9 cellular contexts compared by ENCODE assay signal in genomic region chr17:43900183-43900857, GRCh38. TPM values are rescaled to one million over a fixed set of nuclear protein-coding genes. Genes with fewer than 3 reads are reported as not detected.
A peak's percentile ranks its signal among the peaks of the same experiment; 100 is the strongest.
DNase-seq lines count a peak whose midpoint lies in the region; ATAC-seq, FAIRE-seq and TF ChIP-seq lines count a peak whose summit lies in the region.
"Had no signal": no experiment of that assay in that cellular context is flagged by ENCODE, and none has a peak within 500 bp of the region (broad histone marks: within the 10 kb centered on the region; RNA-seq: fewer than 3 reads in every experiment).

No MANE protein-coding gene starts in this region.

- TF ChIP-seq CTCF in H1 (IDR thresholded peaks at IDR 0.05; ENCODE audit: control extremely low read depth in 1 of 3, insufficient read depth in 1 of 3, low read depth in 1 of 3, low read length in 3 of 3): no peak

- in situ Hi-C loops in G401 (cut with HindIII; ENCODE audit: low sequenced_read_pairs): no loop called here

- TF ChIP-seq POLR2A in H1 (IDR thresholded peaks at IDR 0.05; ENCODE audit: control extremely low read depth in 1 of 2, low read depth in 2 of 2, low read length in 2 of 2): no peak

- peaks cover 0 to 39% (median 30%) of the 10 kb centered on the region in 4 experiments; a peak in 6 of 7 replicates for H3K4me1 ChIP-seq in H1 (replicated peaks in 1 of 4; ENCODE audit: control insufficient read depth in 3 of 4, insufficient read depth in 4 of 4, low read length in 3 of 4)
- peaks cover 17% of the 10 kb centered on the region for H3K4me1 ChIP-seq in mesenchymal stem cell (ENCODE audit: control insufficient read depth, insufficient read depth, low read depth, low read length)

- peaks cover 0 to 3% (median 3%) of the 10 kb centered on the region in 4 experiments; a peak in 4 of 7 replicates for H3K27me3 ChIP-seq in H1 (replicated peaks in 1 of 4; ENCODE audit: control insufficient read depth in 3 of 4, extremely low read depth in 1 of 4, insufficient read depth in 3 of 4, low read length in 3 of 4)
- H3K27me3 ChIP-seq in mesenchymal stem cell (ENCODE audit: control insufficient read depth in 1 of 2, insufficient read depth in 1 of 2, low read length in 2 of 2): peaks cover 0 to 40% of the 10 kb centered on the region in 2 experiments

- 0 out of 4 replicates have a peak, but pooled peaks cover 0 to 2% of the 10 kb centered on the region in 2 experiments for H3K79me2 ChIP-seq in H1 (ENCODE audit: control insufficient read depth in 1 of 2, insufficient read depth in 2 of 2, low read length in 2 of 2)

- H2BK12ac ChIP-seq in H1 (ENCODE audit: low read depth, low read length) (peak overlapping the region; percentile 97; the same call in 1 of the 2 replicates), mesenchymal stem cell (ENCODE audit: low read length in 2 of 2) (no peak overlapping the region)

- H3K27ac ChIP-seq in H1 (ENCODE audit: low read depth, low read length) (no peak overlapping the region), mesenchymal stem cell (ENCODE audit: low read length, poor library complexity, severe bottlenecking) (no peak overlapping the region)
- H3K27ac ChIP-seq: epithelial cell of prostate had no signal

- peaks cover 2 to 3% of the 10 kb centered on the region in 2 experiments for H4K20me1 ChIP-seq in H1 (replicated peaks in 1 of 2; ENCODE audit: control insufficient read depth in 1 of 2, insufficient read depth in 2 of 2, low read length in 2 of 2)

- H3K36me3 Mint-ChIP-seq in activated CD8-positive, alpha-beta memory T cell treated with anti-CD3 and anti-CD28 coated beads, Interleukin-2, amount 10 ng/mL, durations not matched to agents 7 days and 5 days: no peaks in the 10 kb centered on the region

- H2AFZ ChIP-seq in H1 (ENCODE audit: low read length): peak overlapping the region; percentile 2; the same call in 1 of the 2 replicates
- H2AFZ ChIP-seq in mesenchymal stem cell (ENCODE audit: low read depth, low read length): peak overlapping the region; percentile 24

- peaks cover 3% of the 10 kb centered on the region for H3K79me1 ChIP-seq in H1 (ENCODE audit: low read depth, low read length)
- no peaks in the 10 kb centered on the region for H3K79me1 ChIP-seq in mesenchymal stem cell (replicated peaks; ENCODE audit: low read length, poor library complexity, severe bottlenecking)

- H3K27me3 Mint-ChIP-seq in activated CD8-positive, alpha-beta memory T cell treated with anti-CD3 and anti-CD28 coated beads, Interleukin-2, amount 10 ng/mL, durations not matched to agents 7 days and 5 days: peaks cover 52% of the 10 kb centered on the region

- H3K9me3 ChIP-seq in H1 (ENCODE audit: insufficient read depth in 2 of 2, low read depth in 1 of 2, low read length in 1 of 2) (no peaks in the 10 kb centered on the region), mesenchymal stem cell (ENCODE audit: control insufficient read depth, low read length) (no peaks in the 10 kb centered on the region)

- H2BK15ac ChIP-seq in H1 (ENCODE audit: low read length) (0 out of 2 replicates have a peak overlapping the region, but pooled peaks have one; percentile 88), mesenchymal stem cell (ENCODE audit: low read depth, poor library complexity, severe bottlenecking) (no peak overlapping the region)

- H3K23ac ChIP-seq in H1 (ENCODE audit: insufficient read length) (no peak overlapping the region), mesenchymal stem cell (ENCODE audit: low read length in 2 of 2) (no peak overlapping the region)

- peak overlapping the region; percentile 32 for H3K56ac ChIP-seq in H1 (replicated peaks; ENCODE audit: insufficient read length, low read depth, low read length)

- H3K14ac ChIP-seq in H1 (ENCODE audit: insufficient read length) (no peak overlapping the region), mesenchymal stem cell (ENCODE audit: low read length in 2 of 2) (no peak overlapping the region)

- H2AK5ac ChIP-seq in H1 (ENCODE audit: low read depth, low read length) (no peak overlapping the region), mesenchymal stem cell (ENCODE audit: low read length, severe bottlenecking) (no peak overlapping the region)

- no peak for TF ChIP-seq EP300 in H1 (IDR thresholded peaks at IDR 0.05; ENCODE audit: borderline replicate concordance in 1 of 2, low read depth in 2 of 2, low read length in 2 of 2)

- DNase-seq in G401 (ENCODE audit: low spot score): peak; percentile 88
- peak; percentile 46 for DNase-seq in HT1080 (ENCODE audit: low read depth)
- peak; percentile 65 for DNase-seq in NK-92 treated with Interleukin-12 subunit alpha and Interleukin-12 subunit beta, amount 100 ng/mL, for 24 hours (lab: John Stamatoyannopoulos, UW)
- peak; percentile 88 for DNase-seq in activated CD8-positive, alpha-beta memory T cell treated with anti-CD3 and anti-CD28 coated beads, Interleukin-2, amount 10 ng/mL, durations not matched to agents 7 days and 5 days
- DNase-seq in H1 (ENCODE audit: low read depth in 1 of 2, low spot score in 2 of 2): peak in 1 of 2 experiments; percentile 95
- peak; percentile 85 for DNase-seq in mesenchymal stem cell
- peak; percentile 63 to 71 (median 68) for DNase-seq in stimulated activated CD4-positive, alpha-beta T cell treated with anti-CD3 and anti-CD28 coated beads, TNF-alpha, amount 100 ng/mL, for 4 hours (ENCODE audit: low read depth in 3 of 3)

- no peak for TF ChIP-seq RAD21 in H1 (IDR thresholded peaks at IDR 0.05 in 1 of 2, conservative IDR thresholded peaks at IDR 0.05 in 1 of 2; ENCODE audit: low read depth in 2 of 2, low read length in 2 of 2)

- no peak overlapping the region for H4K5ac ChIP-seq in H1 (ENCODE audit: insufficient read length, low read depth, low read length)

- peak; percentile 100 for ATAC-seq in activated CD8-positive, alpha-beta memory T cell treated with anti-CD3 and anti-CD28 coated beads, Interleukin-2, amount 10 ng/mL, durations not matched to agents 7 days and 5 days
- no peak for ATAC-seq in GM21576 (IDR thresholded peaks at IDR 0.05; ENCODE audit: unreplicated experiment)

- no peak for FAIRE-seq in H1 (lab: Jason Lieb, UNC)

- H3K4me1 Mint-ChIP-seq in activated CD8-positive, alpha-beta memory T cell treated with anti-CD3 and anti-CD28 coated beads, Interleukin-2, amount 10 ng/mL, durations not matched to agents 7 days and 5 days: peaks cover 2% of the 10 kb centered on the region

- H3K23me2 ChIP-seq in H1 (ENCODE audit: low read depth, low read length): peaks cover 12% of the 10 kb centered on the region

- peak overlapping the region; percentile 65 for H3K4me3 Mint-ChIP-seq in activated CD8-positive, alpha-beta memory T cell treated with anti-CD3 and anti-CD28 coated beads, Interleukin-2, amount 10 ng/mL, durations not matched to agents 7 days and 5 days

- CTCF ChIA-PET in activated CD8-positive, alpha-beta memory T cell treated with anti-CD3 and anti-CD28 coated beads, Interleukin-2, amount 10 ng/mL, durations not matched to agents 7 days and 5 days (lab: Charles Lee): interaction anchor here (0.6 to 2.4 kb wide), 5 partner anchors 10 to 1296 kb away, joined by 3 to 9 read pairs (median 4); no protein-coding TSS in a partner anchor
- CTCF ChIA-PET in H1 (lab: Charles Lee; ENCODE audit: partially characterized antibody): interaction anchor here (0.6 to 25.8 kb wide), 13 partner anchors 10 to 269 kb away, joined by 3 to 403 read pairs (median 3); no protein-coding TSS in a partner anchor

- H2BK20ac ChIP-seq in H1 (ENCODE audit: low read length): peak overlapping the region; percentile 82; the same call in 1 of the 2 replicates

- 9% methylated on average over 19 of the region's 31 CpGs; no CpG with 5 or more reads in 1 of the 2 experiments for WGBS in H1 (ENCODE audit: extremely low coverage in 1 of 2, insufficient coverage in 1 of 2, insufficient read length in 1 of 2, insufficient replicate concordance in 2 of 2, low coverage in 1 of 2, low lambda C conversion rate in 2 of 2, missing lambda C conversion rate in 1 of 2), 2 experiments
- 9% methylated on average over 28 of the region's 31 CpGs for WGBS in mesenchymal stem cell

- no peak overlapping the region for H4K91ac ChIP-seq in H1 (replicated peaks; ENCODE audit: insufficient read length, low read length)
- H4K91ac ChIP-seq in mesenchymal stem cell (ENCODE audit: low read length): no peak overlapping the region

- POLR2A ChIA-PET in H1 (lab: Charles Lee; ENCODE audit: partially characterized antibody): interaction anchor here (1.0 to 1.6 kb wide), 3 partner anchors 12 to 122 kb away, joined by 3 to 4 read pairs (median 4); no protein-coding TSS in a partner anchor

- H3K4me2 ChIP-seq in H1 (ENCODE audit: insufficient read depth in 1 of 2, low read depth in 2 of 2, low read length in 2 of 2): peak overlapping the region; percentile 80 to 86
- H3K4me2 ChIP-seq in mesenchymal stem cell (ENCODE audit: low read length, poor library complexity, severe bottlenecking): peak overlapping the region; percentile 94

- H3K4ac ChIP-seq in H1 (replicated peaks; ENCODE audit: insufficient read length, low read depth, low read length): no peak overlapping the region
- no peak overlapping the region for H3K4ac ChIP-seq in mesenchymal stem cell (ENCODE audit: low read depth in 1 of 2, low read length in 2 of 2)

- H3K9me3 Mint-ChIP-seq in activated CD8-positive, alpha-beta memory T cell treated with anti-CD3 and anti-CD28 coated beads, Interleukin-2, amount 10 ng/mL, durations not matched to agents 7 days and 5 days (ENCODE audit: low read depth): no peaks in the 10 kb centered on the region

- H2BK120ac ChIP-seq in H1 (replicated peaks; ENCODE audit: low read depth, low read length): no peak overlapping the region
- no peak overlapping the region for H2BK120ac ChIP-seq in mesenchymal stem cell (ENCODE audit: low read depth, low read length)

- no peak overlapping the region; a peak in 1 of 7 replicates for H3K9ac ChIP-seq in H1 (replicated peaks in 1 of 4; ENCODE audit: extremely low read depth in 1 of 4, low read depth in 3 of 4, low read length in 3 of 4)
- H3K9ac ChIP-seq in mesenchymal stem cell (ENCODE audit: low read length): peak overlapping the region; percentile 75

- H3K4me3 ChIP-seq in H1 (ENCODE audit: extremely low read depth in 1 of 4, insufficient read depth in 2 of 4, low read depth in 3 of 4, low read length in 4 of 4): peak overlapping the region; percentile 38 to 65 (median 48)
- peak overlapping the region; percentile 49 to 81 for H3K4me3 ChIP-seq in mesenchymal stem cell (ENCODE audit: insufficient read depth in 1 of 2, low read depth in 1 of 2, low read length in 2 of 2)

- H2BK5ac ChIP-seq in H1 (ENCODE audit: low read depth, low read length) (no peak overlapping the region), mesenchymal stem cell (ENCODE audit: low read depth, low read length, poor library complexity, severe bottlenecking) (no peak overlapping the region)

- no peak overlapping the region for H3K27ac Mint-ChIP-seq in activated CD8-positive, alpha-beta memory T cell treated with anti-CD3 and anti-CD28 coated beads, Interleukin-2, amount 10 ng/mL, durations not matched to agents 7 days and 5 days

- H3K18ac ChIP-seq in H1 (ENCODE audit: extremely low read depth, low read length) (peak overlapping the region; percentile 78), mesenchymal stem cell (ENCODE audit: low read depth in 1 of 2, low read length in 2 of 2) (no peak overlapping the region)

- H3K36me3 ChIP-seq in H1 (ENCODE audit: control insufficient read depth in 2 of 4, insufficient read depth in 4 of 4, low read length in 3 of 4) (no peaks in the 10 kb centered on the region; a peak in 1 of 8 replicates), mesenchymal stem cell (ENCODE audit: control insufficient read depth in 1 of 2, insufficient read depth in 2 of 2, low read depth in 1 of 2, low read length in 2 of 2) (no peaks in the 10 kb centered on the region)

- H4K8ac ChIP-seq in H1 (ENCODE audit: extremely low read depth, insufficient read depth, low read length): no peak overlapping the region; the same call in 1 of the 2 replicates
- no peak overlapping the region for H4K8ac ChIP-seq in mesenchymal stem cell (ENCODE audit: low read length)

RNA-seq across cellular contexts. Expression of gene MPP2, which starts 7.0 kb away (rescaled TPM):
- 58.8 and 82.5 TPM in 2 replicates for total RNA-seq in G401 (2014; rRNA removed; shearing (Covaris generic))
- total RNA-seq in HT1080 (2014; rRNA removed; shearing (Covaris generic)): 0.27 and 0.37 TPM in 2 replicates
- polyA plus RNA-seq in HT1080 (2015; cell fraction: cytosol; rRNA removed): 0.17 and 0.23 TPM in 2 replicates
- polyA plus RNA-seq in HT1080 (2015; cell fraction: nucleus; rRNA removed): 0.32 and 0.35 TPM in 2 replicates
- total RNA-seq in activated CD8-positive, alpha-beta memory T cell treated with anti-CD3 and anti-CD28 coated beads, Interleukin-2, amount 10 ng/mL, durations not matched to agents 7 days and 5 days: under 1 TPM; 0.56 to 0.61 TPM
- total RNA-seq in H1 (2021; fragmentation: NEBNext Ultra II Directional; extraction: Animal tissue kit (Norgen Biotek cat#: 25700)): 30.9 and 31.6 TPM in 2 replicates
- 33.5 and 34.1 TPM in 2 replicates for polyA plus RNA-seq in H1 (2011; rRNA removed)
- 32.2 TPM for polyA plus RNA-seq in H1 (2011; cell fraction: cytosol; rRNA removed)
- polyA plus RNA-seq in H1 (2011; cell fraction: nucleus; rRNA removed): 34.9 TPM
- polyA plus RNA-seq in H1 (2012, experiment 1 of 2): 24.3 to 30.8 TPM (median 28.2 TPM) in 4 replicates
- polyA plus RNA-seq in H1 (2012, experiment 2 of 2): 35.9 TPM
- 12.0 TPM for polyA plus RNA-seq in H1 (2013, experiment 1 of 2)
- polyA plus RNA-seq in H1 (2013, experiment 2 of 2): 12.3 TPM
- polyA minus RNA-seq in H1 (2011; rRNA and poly(A)+ RNA removed): 41.6 and 46.0 TPM in 2 replicates
- polyA minus RNA-seq in H1 (2011; cell fraction: cytosol; rRNA and poly(A)+ RNA removed): 23.7 TPM
- polyA minus RNA-seq in H1 (2011; cell fraction: nucleus; rRNA and poly(A)+ RNA removed): 15.2 TPM
- polyA plus RNA-seq in mesenchymal stem cell (2013, experiment 1 of 2): 0.59 TPM
- 0.59 TPM for polyA plus RNA-seq in mesenchymal stem cell (2013, experiment 2 of 2)

RNA-seq across cellular contexts. Expression of gene PPY, which starts 42.0 kb away (rescaled TPM):
- total RNA-seq in G401 (2014; rRNA removed; shearing (Covaris generic)): not detected in 2 replicates
- not detected in 2 replicates for total RNA-seq in HT1080 (2014; rRNA removed; shearing (Covaris generic))
- polyA plus RNA-seq in HT1080 (2015; cell fraction: cytosol; rRNA removed): 0.54 TPM in 1 of 2 replicates, not detected in the other
- not detected in 2 replicates for polyA plus RNA-seq in HT1080 (2015; cell fraction: nucleus; rRNA removed)
- total RNA-seq in activated CD8-positive, alpha-beta memory T cell treated with anti-CD3 and anti-CD28 coated beads, Interleukin-2, amount 10 ng/mL, durations not matched to agents 7 days and 5 days: not detected
- not detected in 2 replicates for total RNA-seq in H1 (2021; fragmentation: NEBNext Ultra II Directional; extraction: Animal tissue kit (Norgen Biotek cat#: 25700))
- polyA plus RNA-seq in H1 (2011; rRNA removed): 0.26 TPM in 1 of 2 replicates, not detected in the other
- polyA plus RNA-seq in H1 (2011; cell fraction: cytosol; rRNA removed): 0.31 TPM
- 0.51 TPM for polyA plus RNA-seq in H1 (2011; cell fraction: nucleus; rRNA removed)
- polyA plus RNA-seq in H1 (2012, experiment 1 of 2): not detected in 4 replicates
- polyA plus RNA-seq in H1 (2012, experiment 2 of 2): not detected
- polyA plus RNA-seq in H1 (2013, experiment 1 of 2): 0.26 TPM
- polyA plus RNA-seq in H1 (2013, experiment 2 of 2): 0.42 TPM
- polyA minus RNA-seq in H1 (2011; rRNA and poly(A)+ RNA removed): not detected in 2 replicates
- not detected for polyA minus RNA-seq in H1 (2011; cell fraction: cytosol; rRNA and poly(A)+ RNA removed)
- polyA minus RNA-seq in H1 (2011; cell fraction: nucleus; rRNA and poly(A)+ RNA removed): not detected
- polyA plus RNA-seq in mesenchymal stem cell (2013, experiment 1 of 2): not detected
- not detected for polyA plus RNA-seq in mesenchymal stem cell (2013, experiment 2 of 2)

RNA-seq across cellular contexts. Expression of gene CD300LG, which starts 53.3 kb away (rescaled TPM):
- total RNA-seq in G401 (2014; rRNA removed; shearing (Covaris generic)): 0.31 TPM in 1 of 2 replicates, not detected in the other
- not detected in 2 replicates for total RNA-seq in HT1080 (2014; rRNA removed; shearing (Covaris generic))
- polyA plus RNA-seq in HT1080 (2015; cell fraction: cytosol; rRNA removed): not detected in 2 replicates
- polyA plus RNA-seq in HT1080 (2015; cell fraction: nucleus; rRNA removed): not detected in 2 replicates
- not detected for total RNA-seq in activated CD8-positive, alpha-beta memory T cell treated with anti-CD3 and anti-CD28 coated beads, Interleukin-2, amount 10 ng/mL, durations not matched to agents 7 days and 5 days
- not detected in 2 replicates for total RNA-seq in H1 (2021; fragmentation: NEBNext Ultra II Directional; extraction: Animal tissue kit (Norgen Biotek cat#: 25700))
- polyA plus RNA-seq in H1 (2011; rRNA removed): 0.06 and 0.14 TPM in 2 replicates
- 0.13 TPM for polyA plus RNA-seq in H1 (2011; cell fraction: cytosol; rRNA removed)
- polyA plus RNA-seq in H1 (2011; cell fraction: nucleus; rRNA removed): not detected
- polyA plus RNA-seq in H1 (2012, experiment 1 of 2): 0.11 TPM in 1 of 4 replicates, not detected in the others
- not detected for polyA plus RNA-seq in H1 (2012, experiment 2 of 2)
- polyA plus RNA-seq in H1 (2013, experiment 1 of 2): 0.02 TPM
- 0.02 TPM for polyA plus RNA-seq in H1 (2013, experiment 2 of 2)
- polyA minus RNA-seq in H1 (2011; rRNA and poly(A)+ RNA removed): 0.17 TPM in 1 of 2 replicates, not detected in the other
- not detected for polyA minus RNA-seq in H1 (2011; cell fraction: cytosol; rRNA and poly(A)+ RNA removed)
- not detected for polyA minus RNA-seq in H1 (2011; cell fraction: nucleus; rRNA and poly(A)+ RNA removed)
- polyA plus RNA-seq in mesenchymal stem cell (2013, experiment 1 of 2): not detected
- not detected for polyA plus RNA-seq in mesenchymal stem cell (2013, experiment 2 of 2)

RNA-seq across cellular contexts. Expression of gene PYY, which starts 53.4 kb away (rescaled TPM):
- not detected in 2 replicates for total RNA-seq in G401 (2014; rRNA removed; shearing (Covaris generic))
- not detected in 2 replicates for total RNA-seq in HT1080 (2014; rRNA removed; shearing (Covaris generic))
- 0.37 TPM in 1 of 2 replicates, not detected in the other for polyA plus RNA-seq in HT1080 (2015; cell fraction: cytosol; rRNA removed)
- polyA plus RNA-seq in HT1080 (2015; cell fraction: nucleus; rRNA removed): not detected in 2 replicates
- total RNA-seq in activated CD8-positive, alpha-beta memory T cell treated with anti-CD3 and anti-CD28 coated beads, Interleukin-2, amount 10 ng/mL, durations not matched to agents 7 days and 5 days: not detected
- total RNA-seq in H1 (2021; fragmentation: NEBNext Ultra II Directional; extraction: Animal tissue kit (Norgen Biotek cat#: 25700)): 0.42 and 0.93 TPM in 2 replicates
- polyA plus RNA-seq in H1 (2011; rRNA removed): 2.7 and 3.4 TPM in 2 replicates
- 1.0 TPM for polyA plus RNA-seq in H1 (2011; cell fraction: cytosol; rRNA removed)
- 2.4 TPM for polyA plus RNA-seq in H1 (2011; cell fraction: nucleus; rRNA removed)
- polyA plus RNA-seq in H1 (2012, experiment 1 of 2): 1.0 to 3.2 TPM (median 1.7 TPM) in 4 replicates
- 2.4 TPM for polyA plus RNA-seq in H1 (2012, experiment 2 of 2)
- 3.9 TPM for polyA plus RNA-seq in H1 (2013, experiment 1 of 2)
- polyA plus RNA-seq in H1 (2013, experiment 2 of 2): 4.8 TPM
- polyA minus RNA-seq in H1 (2011; rRNA and poly(A)+ RNA removed): 0.57 TPM in 1 of 2 replicates, not detected in the other
- not detected for polyA minus RNA-seq in H1 (2011; cell fraction: cytosol; rRNA and poly(A)+ RNA removed)
- not detected for polyA minus RNA-seq in H1 (2011; cell fraction: nucleus; rRNA and poly(A)+ RNA removed)
- polyA plus RNA-seq in mesenchymal stem cell (2013, experiment 1 of 2): not detected
- polyA plus RNA-seq in mesenchymal stem cell (2013, experiment 2 of 2): not detected

Comparison
In these comparisons a context has a peak if more than half of its experiments do, and no peak if none do; other contexts are left out.
1. RNA of gene MPP2, which starts 7.0 kb away (total RNA-seq): 58.8 to 82.5 TPM in G401 and 30.9 to 31.6 TPM in H1; 0.56 to 0.61 TPM in activated CD8-positive, alpha-beta memory T cell treated with anti-CD3 and anti-CD28 coated beads, Interleukin-2, amount 10 ng/mL, durations not matched to agents 7 days and 5 days and 0.27 to 0.37 TPM in HT1080; every median in the first group is over 10 times any median in the second.